In genomic region chr20:50855498-50856474, GRCh38 we compare ENCODE assay signal across 1 cellular context.
TF ChIP-seq lines count a peak whose summit lies in the region.

No MANE protein-coding gene starts in this region.

TF ChIP-seq in HepG2, 621 proteins besides CTCF, POLR2A, EP300 and RAD21 (continued from another document):
- TF ChIP-seq ZGPAT (CRISPR knock-in tag; IDR thresholded peaks at IDR 0.05): peak; percentile 55; the same call in 1 of the 2 replicates
- peak; percentile 82 for TF ChIP-seq ZNF331 (CRISPR knock-in tag; IDR thresholded peaks at IDR 0.05)
- TF ChIP-seq HMG20B (CRISPR knock-in tag; conservative IDR thresholded peaks at IDR 0.05): peak; percentile 69; the same call in 1 of the 2 replicates
